13 cellular contexts compared by ENCODE assay signal in the genomic region with DNA sequence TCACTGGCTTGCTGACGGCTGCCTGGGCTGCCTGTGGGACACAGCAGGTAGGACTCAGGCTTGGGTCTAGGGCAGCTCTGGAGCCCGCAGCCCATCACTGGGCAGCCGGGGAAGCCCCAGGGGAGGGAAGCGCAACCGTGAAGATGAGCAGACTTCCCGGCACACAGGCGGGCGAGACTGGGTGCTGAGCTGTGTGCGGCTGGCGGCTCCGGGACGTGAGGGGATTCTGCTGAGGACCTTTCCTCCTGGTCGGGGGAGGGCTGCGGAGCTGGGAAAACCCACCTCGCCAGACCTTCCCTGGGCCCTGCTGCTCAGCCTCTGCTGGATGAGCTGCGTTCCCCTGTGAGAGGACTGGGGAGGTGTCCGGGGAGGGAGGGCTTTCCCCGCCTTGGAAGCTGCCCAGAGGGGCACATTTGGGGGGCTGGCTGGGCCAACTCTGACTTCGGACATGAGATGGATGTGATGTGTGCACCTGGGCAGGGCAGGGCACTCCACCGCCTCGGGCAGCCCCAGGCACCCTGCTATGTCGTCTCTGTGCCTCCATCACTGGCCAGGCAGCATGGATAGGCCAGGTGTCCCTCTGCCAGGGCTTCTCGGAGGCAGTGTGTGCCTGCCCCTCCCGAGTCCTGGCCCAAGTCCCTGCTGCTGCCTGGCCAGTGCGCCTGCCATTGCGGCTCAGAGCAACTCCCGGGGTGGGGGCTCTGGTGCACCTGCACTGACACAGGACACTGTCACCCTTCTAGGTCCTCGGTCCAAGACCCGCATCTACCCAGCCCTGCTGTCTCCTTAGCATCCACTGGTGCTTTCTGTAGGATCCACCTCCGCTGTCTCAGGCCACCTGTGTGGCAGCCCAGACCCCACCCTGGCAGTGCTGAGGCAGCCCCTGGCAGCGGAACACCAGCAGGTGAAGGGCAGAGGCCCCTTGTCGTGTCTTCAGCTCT.
DNase-seq lines count a peak whose midpoint lies in the region; ATAC-seq and TF ChIP-seq lines count a peak whose summit lies in the region.
"Had no signal": no experiment of that assay in that cellular context is flagged by ENCODE, and none has a peak within 500 bp of the region (broad histone marks: within the 10 kb centered on the region; RNA-seq: fewer than 3 reads in every experiment).

No MANE protein-coding gene starts in this region.

- no peaks in the 10 kb centered on the region for H3K9me3 ChIP-seq in thoracic aorta

- peaks cover 59% of the 10 kb centered on the region for H3K4me1 Mint-ChIP-seq in mesothelial cell of epicardium
- H3K4me1 Mint-ChIP-seq: CD4-positive, CD25-positive, alpha-beta regulatory T cell; T-cell had no signal

- H3K4me1 ChIP-seq in thoracic aorta (ENCODE audit: control insufficient read depth in 1 of 2, low read depth in 2 of 2), result peaks cover 24 to 60% of the 10 kb centered on the region in 2 donors

- no peaks in the 10 kb centered on the region for H3K9me3 Mint-ChIP-seq in mesothelial cell of epicardium
- H3K9me3 Mint-ChIP-seq: T-cell had no signal

- H3K36me3 Mint-ChIP-seq in mesothelial cell of epicardium, result peaks cover 8% of the 10 kb centered on the region
- H3K36me3 Mint-ChIP-seq: CD4-positive, CD25-positive, alpha-beta regulatory T cell; T-cell had no signal

- H3K27me3 ChIP-seq in thoracic aorta (replicated peaks; ENCODE audit: insufficient read depth), result no peaks in the 10 kb centered on the region

- peak overlapping the region; percentile 37 for H3K4me3 ChIP-seq in thoracic aorta

- no peaks in the 10 kb centered on the region for H3K36me3 ChIP-seq in thoracic aorta

- intact Hi-C loops in head of caudate nucleus (cut with DNase I), result no loop called here

- H3K27me3 Mint-ChIP-seq in mesothelial cell of epicardium (ENCODE audit: low read depth), result no peaks in the 10 kb centered on the region
- H3K27me3 Mint-ChIP-seq: CD4-positive, CD25-positive, alpha-beta regulatory T cell had no signal

- H3K4me3 Mint-ChIP-seq in mesothelial cell of epicardium, result peak overlapping the region; percentile 43
- H3K4me3 Mint-ChIP-seq: CD4-positive, CD25-positive, alpha-beta regulatory T cell; T-cell had no signal

- peak overlapping the region; percentile 97 for H3K27ac Mint-ChIP-seq in mesothelial cell of epicardium
- H3K27ac Mint-ChIP-seq: CD4-positive, CD25-positive, alpha-beta regulatory T cell had no signal

- DNase-seq in NCI-H1105 (lab: John Stamatoyannopoulos, UW) (peak; percentile 4), cerebellum (ENCODE audit: low spot score) (peak; percentile 69), mesothelial cell of epicardium (ENCODE audit: low spot score in 2 of 2, unreplicated experiment in 2 of 2) (no peak), thoracic aorta (ENCODE audit: low spot score) (no peak), HuH-7.5 (ENCODE audit: low spot score) (no peak), head of caudate nucleus (no peak), NCI-H2107 (lab: John Stamatoyannopoulos, UW) (no peak)
- DNase-seq: CD4-positive, CD25-positive, alpha-beta regulatory T cell; effector CD8-positive, alpha-beta T cell; Karpas-422; T-cell had no signal

- H3K27ac ChIP-seq in thoracic aorta, result peak overlapping the region; percentile 76 to 92

- ATAC-seq in thoracic aorta (ENCODE audit: insufficient number of reproducible peaks, low FRiP score, low read depth) (no peak), GM18909 (IDR thresholded peaks at IDR 0.05; ENCODE audit: poor library complexity, unreplicated experiment) (no peak)
- ATAC-seq: activated CD4-positive, CD25-positive, alpha-beta regulatory T cell treated with anti-CD3 and anti-CD28 coated beads, Interleukin-2, amount 50 U/mL, for 24 hours; T-cell had no signal

- TF ChIP-seq CTCF in mesothelial cell of epicardium (IDR thresholded peaks at IDR 0.05; ENCODE audit: unreplicated experiment) (no peak), thoracic aorta (IDR thresholded peaks at IDR 0.05) (no peak)

Comparison
In these comparisons a context has a peak if more than half of its experiments do, and no peak if none do; other contexts are left out.
1. DNase-seq: peak in NCI-H1105 (single experiment) and cerebellum (single experiment); none in mesothelial cell of epicardium (0 of 2), thoracic aorta (single experiment), HuH-7.5 (single experiment), head of caudate nucleus (0 of 42) and NCI-H2107 (single experiment).